In the genomic region with DNA sequence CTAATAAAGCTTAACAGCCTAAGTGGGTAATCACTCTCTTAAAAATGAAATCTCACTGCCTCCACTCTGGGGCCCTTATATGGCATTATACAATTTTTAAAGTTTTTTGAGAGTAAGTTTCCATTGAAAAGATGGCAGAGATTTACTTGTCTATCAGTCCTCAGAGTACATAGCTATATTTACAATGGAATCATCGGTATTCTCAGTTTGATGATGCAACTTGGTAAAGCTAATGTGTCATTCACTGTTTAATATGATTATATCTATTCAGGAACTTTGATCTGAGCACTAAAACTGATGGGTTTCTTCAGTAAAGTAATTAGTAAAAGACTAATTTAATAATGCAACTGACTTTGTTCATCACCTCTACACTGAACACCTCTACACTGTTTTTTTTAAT, we compare ENCODE assay signal across 19 cellular contexts. TPM values are rescaled to one million over a fixed set of nuclear protein-coding genes. Genes with fewer than 3 reads are reported as not detected.
DNase-seq lines count a peak whose midpoint lies in the region; ATAC-seq, FAIRE-seq and TF ChIP-seq lines count a peak whose summit lies in the region.
"Had no signal": no experiment of that assay in that cellular context is flagged by ENCODE, and none has a peak within 500 bp of the region (broad histone marks: within the 10 kb centered on the region; RNA-seq: fewer than 3 reads in every experiment).

No MANE protein-coding gene starts in this region.

- H3K4me2 ChIP-seq in K562 (ENCODE audit: insufficient read depth, low read length) = no peak overlapping the region
- H3K4me2 ChIP-seq: BLaER1, GM23338 had no signal

- no peak for FAIRE-seq in K562 (lab: Jason Lieb, UNC)
- FAIRE-seq: GM12878 had no signal

- no peak overlapping the region for H2AFZ ChIP-seq in K562 (ENCODE audit: low read depth, low read length)
- H2AFZ ChIP-seq: GM23338 had no signal

- no peaks in the 10 kb centered on the region for H3K9me1 ChIP-seq in K562 (ENCODE audit: control insufficient read depth, insufficient read depth, low read length)

- H3K9ac ChIP-seq in K562 (ENCODE audit: insufficient read depth in 1 of 2, low read depth in 2 of 2, low read length in 2 of 2) = no peak overlapping the region
- H3K9ac ChIP-seq: BLaER1 had no signal

- TF ChIP-seq CTCF in K562 (IDR thresholded peaks at IDR 0.05 in 2 of 3, conservative IDR thresholded peaks at IDR 0.05 in 1 of 3; ENCODE audit: insufficient read depth in 2 of 3, low read depth in 1 of 3, low read length in 3 of 3) (no peak), epithelial cell of esophagus (IDR thresholded peaks at IDR 0.05; ENCODE audit: insufficient read depth, low read depth, low read length, missing control alignments) (no peak)

- BruUV-seq in K562 (replicated peaks; lab: Mats Ljungman, UMichigan) = no TSS peak

- H4K20me1 ChIP-seq in K562 (replicated peaks; ENCODE audit: control insufficient read depth, insufficient read depth, low read length) = no peaks in the 10 kb centered on the region
- H4K20me1 ChIP-seq: BLaER1 had no signal

- ATAC-seq in K562 = no peak
- no peak for ATAC-seq in HG02588 (IDR thresholded peaks at IDR 0.05; ENCODE audit: unreplicated experiment)
- ATAC-seq: GM12878, GM23338 had no signal

- H3K4me1 ChIP-seq in K562 (replicated peaks in 1 of 2; ENCODE audit: control insufficient read depth in 2 of 2, insufficient read depth in 2 of 2, low read length in 2 of 2) = no peaks in the 10 kb centered on the region
- H3K4me1 ChIP-seq: BLaER1 had no signal

- POLR2A ChIA-PET in K562 (lab: Yijun Ruan, JAX) = no interaction called here

- H3K27ac ChIP-seq in K562 (ENCODE audit: extremely low read depth, low read depth, low read length) = no peak overlapping the region
- H3K27ac ChIP-seq: 22Rv1, BLaER1 had no signal

- WGBS in K562 (ENCODE audit: insufficient coverage, low coverage, missing lambda C conversion rate) = 0% methylated on average over 1 of the region's 1 CpG

- in situ Hi-C loops in K562 (cut with MboI) = no loop called here

- no peak for TF ChIP-seq POLR2A in K562 (conservative IDR thresholded peaks at IDR 0.05)

- H3K79me2 ChIP-seq in K562 (ENCODE audit: control insufficient read depth, insufficient read depth, low read length) = no peaks in the 10 kb centered on the region

- H3K9me3 ChIP-seq in K562 (replicated peaks; ENCODE audit: control insufficient read depth, insufficient read depth, low read depth, low read length) = no peaks in the 10 kb centered on the region
- H3K9me3 ChIP-seq: BLaER1 had no signal

- DNase-seq in NCI-H82 (lab: John Stamatoyannopoulos, UW) = peak; percentile 6
- no peak for DNase-seq in NCI-H82 treated with DMSO at 0.1 percent for 48 hours (lab: John Stamatoyannopoulos, UW; ENCODE audit: unreplicated experiment)
- DNase-seq in K562 (ENCODE audit: extremely low read depth in 1 of 4, low spot score in 3 of 4) = no peak
- DNase-seq in epithelial cell of esophagus (ENCODE audit: low read depth) = peak; percentile 2
- DNase-seq in glomerular visceral epithelial cell (ENCODE audit: extremely low spot score) = no peak
- no peak for DNase-seq in pons (ENCODE audit: low spot score)
- DNase-seq in NCI-H69 (lab: John Stamatoyannopoulos, UW) = no peak
- DNase-seq: AML-193; CD8-positive, alpha-beta memory T cell; DMS53; H7 had no signal

- no peak for TF ChIP-seq RAD21 in K562 (CRISPR knock-in tag; conservative IDR thresholded peaks at IDR 0.05 in 1 of 2, IDR thresholded peaks at IDR 0.05 in 1 of 2)

- intact Hi-C loops in K562 (cut with micrococcal nuclease) = no loop called here

- no peak for TF ChIP-seq EP300 in K562 (IDR thresholded peaks at IDR 0.05; ENCODE audit: low read length)

- no peaks in the 10 kb centered on the region for H3K36me3 ChIP-seq in K562 (ENCODE audit: control insufficient read depth, insufficient read depth, low read length)
- H3K36me3 ChIP-seq: BLaER1 had no signal

- no peaks in the 10 kb centered on the region for H3K27me3 ChIP-seq in K562 (ENCODE audit: control insufficient read depth in 2 of 2, insufficient read depth in 2 of 2, low read length in 2 of 2)
- H3K27me3 ChIP-seq: BLaER1 had no signal

- H3K4me3 ChIP-seq in K562 (no peak overlapping the region), epithelial cell of esophagus (ENCODE audit: low read length) (no peak overlapping the region)
- H3K4me3 ChIP-seq: BLaER1, GM12878, GM23338 had no signal

- CTCF ChIA-PET in K562 (lab: Yijun Ruan, JAX; ENCODE audit: low intra/inter-chr PET ratio) = no interaction called here

TF ChIP-seq in K562, 482 proteins besides CTCF, POLR2A, EP300 and RAD21:
- TF ChIP-seq, protein P1, sequence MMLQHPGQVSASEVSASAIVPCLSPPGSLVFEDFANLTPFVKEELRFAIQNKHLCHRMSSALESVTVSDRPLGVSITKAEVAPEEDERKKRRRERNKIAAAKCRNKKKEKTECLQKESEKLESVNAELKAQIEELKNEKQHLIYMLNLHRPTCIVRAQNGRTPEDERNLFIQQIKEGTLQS (IDR thresholded peaks at IDR 0.05) = 0 out of 2 replicates have a peak, but pooled peaks have one; percentile 20
- TF ChIP-seq, protein P1 (CRISPR knock-in tag; conservative IDR thresholded peaks at IDR 0.05) = no peak
- no peak for TF ChIP-seq ZNF143 (CRISPR knock-in tag; IDR thresholded peaks at IDR 0.05)
- no peak for TF ChIP-seq SMARCC2 (IDR thresholded peaks at IDR 0.05; ENCODE audit: low read depth)
- TF ChIP-seq SNRNP70 (optimal IDR thresholded peaks at IDR 0.05; ENCODE audit: low read depth, low read length) = no peak

RNA-seq across cellular contexts. Expression of gene CT47B1, which starts 51.6 kb away (rescaled TPM):
- total RNA-seq in K562 (2011; cell fraction: chromatin; rRNA removed; ENCODE audit: low replicate concordance) = not detected in 2 replicates
- total RNA-seq in K562 (2011; cell fraction: nucleolus; rRNA removed) = not detected in 2 replicates
- not detected in 2 replicates for total RNA-seq in K562 (2011; cell fraction: nucleoplasm; rRNA removed)
- total RNA-seq in K562 (2014; rRNA removed) (0.69 and 1.0 TPM in 2 replicates), K562 (2014; rRNA removed; fragmentation: Illumina TruSeq; extraction: Trizol) (not detected in 2 replicates), K562 (2015; rRNA removed; fragmentation: Illumina TruSeq; extraction: Trizol) (0.25 and 0.26 TPM in 2 replicates), K562 (2021) (0.16 TPM in 1 of 2 replicates, not detected in the other)
- polyA plus RNA-seq in K562 (2011; rRNA removed) (not detected in 2 replicates), K562 (2014; fragmentation: Illumina TruSeq; extraction: Trizol) (not detected in 2 replicates), K562 (2014; fragmentation: Nextera tagmentation; extraction: Ambion mirVana) (not detected), K562 (2014; rRNA removed) (0.62 TPM in 1 of 2 replicates, not detected in the other)
- not detected in 2 replicates for polyA plus RNA-seq in K562 (2011; cell fraction: cytosol; rRNA removed)
- polyA plus RNA-seq in K562 (2011; cell fraction: nucleus; rRNA removed) = not detected in 2 replicates
- 0.17 and 0.96 TPM in 2 replicates for polyA plus RNA-seq in K562 (2012)
- polyA minus RNA-seq in K562 (2011; rRNA and poly(A)+ RNA removed) = not detected in 2 replicates
- not detected in 2 replicates for polyA minus RNA-seq in K562 (2011; cell fraction: cytosol; rRNA and poly(A)+ RNA removed)
- not detected in 2 replicates for polyA minus RNA-seq in K562 (2011; cell fraction: nucleus; rRNA and poly(A)+ RNA removed)
- total RNA-seq: A673; CD8-positive, alpha-beta memory T cell; G401; GM12878; GM23338; H7; HT1080 had no signal
- polyA plus RNA-seq: CD8-positive, alpha-beta memory T cell; GM12878; GM23338 had no signal

Comparison
In these comparisons a context has a peak if more than half of its experiments do, and no peak if none do; other contexts are left out.
1. DNase-seq: peak in NCI-H82 (single experiment) and epithelial cell of esophagus (single experiment); none in NCI-H82 treated with DMSO at 0.1 percent for 48 hours (single experiment), K562 (0 of 4), glomerular visceral epithelial cell (single experiment), pons (single experiment) and NCI-H69 (single experiment).